Comparison of ENCODE assay signal across 10 cellular contexts in genomic region chr4:74624351-74625151, GRCh38.
A peak's percentile ranks its signal among the peaks of the same experiment; 100 is the strongest.
DNase-seq lines count a peak whose midpoint lies in the region; ATAC-seq, FAIRE-seq and TF ChIP-seq lines count a peak whose summit lies in the region.
"Had no signal": no experiment of that assay in that cellular context is flagged by ENCODE, and none has a peak within 500 bp of the region (broad histone marks: within the 10 kb centered on the region; RNA-seq: fewer than 3 reads in every experiment).

No MANE protein-coding gene starts in this region.

- no peak for TF ChIP-seq CTCF in neutrophil (IDR thresholded peaks at IDR 0.05)
- TF ChIP-seq CTCF in mesothelial cell of epicardium (IDR thresholded peaks at IDR 0.05; ENCODE audit: unreplicated experiment) = no peak

- peaks cover 14 to 26% of the 10 kb centered on the region in 2 experiments for H3K4me1 ChIP-seq in neutrophil (ENCODE audit: control insufficient read depth in 1 of 2, insufficient read depth in 1 of 2, low read depth in 1 of 2, low read length in 1 of 2)

- H3K9me3 Mint-ChIP-seq in mesothelial cell of epicardium = no peaks in the 10 kb centered on the region
- H3K9me3 Mint-ChIP-seq: IgD-negative memory B cell had no signal

- H3K36me3 ChIP-seq in neutrophil = no peaks in the 10 kb centered on the region

- H3K4me3 Mint-ChIP-seq in mesothelial cell of epicardium = no peak overlapping the region
- H3K4me3 Mint-ChIP-seq: IgD-negative memory B cell had no signal

- H3K4me1 Mint-ChIP-seq in mesothelial cell of epicardium = peaks cover 5% of the 10 kb centered on the region
- H3K4me1 Mint-ChIP-seq: IgD-negative memory B cell had no signal

- no peaks in the 10 kb centered on the region for H3K27me3 ChIP-seq in neutrophil

- H3K27ac ChIP-seq in neutrophil = peak overlapping the region; percentile 28

- no peak overlapping the region for H3K4me3 ChIP-seq in neutrophil (ENCODE audit: low read depth in 1 of 2, low read length in 1 of 2)

- no peaks in the 10 kb centered on the region for H3K36me3 Mint-ChIP-seq in mesothelial cell of epicardium
- H3K36me3 Mint-ChIP-seq: IgD-negative memory B cell had no signal

- no peak for ATAC-seq in GM21529 (IDR thresholded peaks at IDR 0.05; ENCODE audit: unreplicated experiment)
- no peak for ATAC-seq in GM19395 (IDR thresholded peaks at IDR 0.05; ENCODE audit: unreplicated experiment)

- H3K27me3 Mint-ChIP-seq in mesothelial cell of epicardium (ENCODE audit: low read depth) = peaks cover 31% of the 10 kb centered on the region

- H3K9me3 ChIP-seq in neutrophil = no peaks in the 10 kb centered on the region

- peak; percentile 85 for FAIRE-seq in colon (lab: Jason Lieb, UNC)
- FAIRE-seq: endometrium had no signal

- H3K27ac Mint-ChIP-seq in mesothelial cell of epicardium = no peak overlapping the region
- H3K27ac Mint-ChIP-seq: IgD-negative memory B cell had no signal

- peak; percentile 63 for DNase-seq in GF-D8 (lab: John Stamatoyannopoulos, UW)
- peak; percentile 80 for DNase-seq in OCI-M1 (lab: John Stamatoyannopoulos, UW)
- no peak for DNase-seq in NCI-H2227 (lab: John Stamatoyannopoulos, UW; ENCODE audit: unreplicated experiment)
- no peak for DNase-seq in mesothelial cell of epicardium (ENCODE audit: low spot score in 2 of 2, unreplicated experiment in 2 of 2)

Comparison
In these comparisons a context has a peak if more than half of its experiments do, and no peak if none do; other contexts are left out.
1. DNase-seq: peak in GF-D8 (single experiment) and OCI-M1 (single experiment); none in NCI-H2227 (single experiment) and mesothelial cell of epicardium (0 of 2).